In the genomic region with DNA sequence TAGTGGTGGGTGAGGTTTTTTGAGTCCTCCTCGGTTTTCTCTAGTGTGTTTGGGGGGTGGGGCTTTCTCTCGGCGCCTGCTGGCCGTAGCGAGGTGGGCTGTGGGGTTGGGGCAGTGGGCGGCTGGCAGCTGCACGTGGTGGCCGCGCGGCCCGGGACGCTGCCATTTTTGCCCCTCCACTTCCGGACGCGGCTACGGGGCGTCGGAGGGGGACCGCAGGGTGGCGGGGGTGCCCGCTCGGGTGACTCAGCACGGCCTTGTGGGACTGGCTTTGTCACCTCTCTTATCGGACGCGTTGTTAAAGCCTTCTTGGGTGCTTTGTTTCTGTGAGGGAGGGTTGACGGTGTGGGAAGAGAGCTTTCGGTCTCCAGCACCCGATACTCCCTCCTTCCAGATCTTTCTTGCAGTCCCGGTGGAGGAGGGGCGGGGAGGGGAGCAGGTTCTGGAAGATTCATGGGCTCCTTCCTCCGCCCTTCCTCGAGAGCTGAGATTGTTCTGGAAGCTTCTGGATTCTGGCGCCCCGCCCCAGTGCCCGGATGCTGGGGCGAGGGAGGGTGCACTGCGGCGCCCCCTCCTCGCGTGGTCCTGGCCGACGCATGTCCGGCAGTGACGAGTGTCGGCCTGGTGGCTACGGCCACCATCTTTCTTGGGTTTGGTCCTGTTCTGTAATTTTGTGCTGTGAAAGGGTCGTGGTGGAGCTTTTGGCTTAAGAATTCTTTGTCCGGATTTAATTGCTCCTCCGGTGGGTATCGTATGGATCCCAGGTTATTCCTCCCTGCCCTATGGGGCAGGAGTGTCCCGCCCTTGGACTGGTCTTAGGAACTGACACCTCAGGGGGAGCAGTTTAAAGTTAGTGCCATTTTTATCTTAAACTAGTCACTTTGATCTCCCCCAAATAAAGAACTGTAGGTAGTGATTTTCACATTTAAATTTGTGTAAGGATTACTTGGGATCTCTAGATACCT, we compare ENCODE assay signal across 1 cellular context.
TF ChIP-seq lines count a peak whose summit lies in the region.

No MANE protein-coding gene starts in this region.

TF ChIP-seq in HepG2, 621 proteins besides CTCF, POLR2A, EP300 and RAD21 (continued from another document and continues in another):
- no peak for TF ChIP-seq JDP2 (CRISPR knock-in tag; IDR thresholded peaks at IDR 0.05; ENCODE audit: borderline replicate concordance)
- no peak for TF ChIP-seq SMAD1 (CRISPR knock-in tag; IDR thresholded peaks at IDR 0.05; ENCODE audit: borderline replicate concordance, low read depth)
- no peak for TF ChIP-seq SMC3 (IDR thresholded peaks at IDR 0.05; ENCODE audit: low read length)
- no peak for TF ChIP-seq ZNF550 (CRISPR knock-in tag; IDR thresholded peaks at IDR 0.05; ENCODE audit: borderline replicate concordance)
- peak; percentile 44 for TF ChIP-seq PHF20 (CRISPR knock-in tag; IDR thresholded peaks at IDR 0.05)
- no peak; the same call in 1 of the 2 replicates for TF ChIP-seq SPEN (CRISPR knock-in tag; IDR thresholded peaks at IDR 0.05; ENCODE audit: low read depth)
- no peak for TF ChIP-seq HCFC1 (IDR thresholded peaks at IDR 0.05; ENCODE audit: low read depth, low read length)
- TF ChIP-seq ZNF580 (CRISPR knock-in tag; IDR thresholded peaks at IDR 0.05; ENCODE audit: borderline replicate concordance, low read depth): peak; percentile 55; the same call in 1 of the 2 replicates
- TF ChIP-seq RARA (CRISPR knock-in tag; IDR thresholded peaks at IDR 0.05): no peak
- no peak for TF ChIP-seq NBN (conservative IDR thresholded peaks at IDR 0.05)
- TF ChIP-seq, protein P1, sequence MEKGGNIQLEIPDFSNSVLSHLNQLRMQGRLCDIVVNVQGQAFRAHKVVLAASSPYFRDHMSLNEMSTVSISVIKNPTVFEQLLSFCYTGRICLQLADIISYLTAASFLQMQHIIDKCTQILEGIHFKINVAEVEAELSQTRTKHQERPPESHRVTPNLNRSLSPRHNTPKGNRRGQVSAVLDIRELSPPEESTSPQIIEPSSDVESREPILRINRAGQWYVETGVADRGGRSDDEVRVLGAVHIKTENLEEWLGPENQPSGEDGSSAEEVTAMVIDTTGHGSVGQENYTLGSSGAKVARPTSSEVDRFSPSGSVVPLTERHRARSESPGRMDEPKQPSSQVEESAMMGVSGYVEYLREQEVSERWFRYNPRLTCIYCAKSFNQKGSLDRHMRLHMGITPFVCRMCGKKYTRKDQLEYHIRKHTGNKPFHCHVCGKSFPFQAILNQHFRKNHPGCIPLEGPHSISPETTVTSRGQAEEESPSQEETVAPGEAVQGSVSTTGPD (CRISPR knock-in tag; IDR thresholded peaks at IDR 0.05): 0 out of 2 replicates have a peak, but pooled peaks have one; percentile 55
- TF ChIP-seq RFXANK (CRISPR knock-in tag; IDR thresholded peaks at IDR 0.05): no peak
- TF ChIP-seq, protein P2, sequence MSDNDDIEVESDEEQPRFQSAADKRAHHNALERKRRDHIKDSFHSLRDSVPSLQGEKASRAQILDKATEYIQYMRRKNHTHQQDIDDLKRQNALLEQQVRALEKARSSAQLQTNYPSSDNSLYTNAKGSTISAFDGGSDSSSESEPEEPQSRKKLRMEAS (IDR thresholded peaks at IDR 0.05): peak; percentile 97
- no peak for TF ChIP-seq KIAA2018 (CRISPR knock-in tag; IDR thresholded peaks at IDR 0.05; ENCODE audit: borderline replicate concordance)
- peak; percentile 35; the same call in 1 of the 2 replicates for TF ChIP-seq ZNF563 (CRISPR knock-in tag; IDR thresholded peaks at IDR 0.05)
- no peak for TF ChIP-seq FOXM1 (CRISPR knock-in tag; IDR thresholded peaks at IDR 0.05)
- TF ChIP-seq SALL2 (CRISPR knock-in tag; IDR thresholded peaks at IDR 0.05): no peak
- TF ChIP-seq TEAD2 (CRISPR knock-in tag; IDR thresholded peaks at IDR 0.05): no peak
- no peak for TF ChIP-seq LBX2 (CRISPR knock-in tag; IDR thresholded peaks at IDR 0.05; ENCODE audit: borderline replicate concordance)
- no peak for TF ChIP-seq ZNF33B (CRISPR knock-in tag; IDR thresholded peaks at IDR 0.05)
- TF ChIP-seq SOX13 (IDR thresholded peaks at IDR 0.05): no peak
- peak in 1 of 2 experiments; percentile 2; a peak in 1 of 4 replicates for TF ChIP-seq SOX13 (CRISPR knock-in tag; conservative IDR thresholded peaks at IDR 0.05 in 1 of 2, IDR thresholded peaks at IDR 0.05 in 1 of 2)
- no peak; the same call in 1 of the 2 replicates for TF ChIP-seq FOXO1 (CRISPR knock-in tag; IDR thresholded peaks at IDR 0.05)
- TF ChIP-seq MYNN (CRISPR knock-in tag; IDR thresholded peaks at IDR 0.05; ENCODE audit: low read depth): no peak
- TF ChIP-seq ZNF513 (CRISPR knock-in tag; conservative IDR thresholded peaks at IDR 0.05): no peak
- peak; percentile 45; the same call in 1 of the 2 replicates for TF ChIP-seq ZGPAT (CRISPR knock-in tag; IDR thresholded peaks at IDR 0.05)
- TF ChIP-seq NFYC (CRISPR knock-in tag; IDR thresholded peaks at IDR 0.05): 0 out of 2 replicates have a peak, but pooled peaks have one; percentile 24
- TF ChIP-seq PHF8 (CRISPR knock-in tag; IDR thresholded peaks at IDR 0.05): 0 out of 2 replicates have a peak, but pooled peaks have one; percentile 4
- no peak for TF ChIP-seq CBX2 (IDR thresholded peaks at IDR 0.05; ENCODE audit: low read depth, low read length)
- TF ChIP-seq CBX2 (CRISPR knock-in tag; IDR thresholded peaks at IDR 0.05; ENCODE audit: low read depth): no peak
- no peak; the same call in 1 of the 2 replicates for TF ChIP-seq ZNF607 (CRISPR knock-in tag; IDR thresholded peaks at IDR 0.05; ENCODE audit: borderline replicate concordance)
- no peak for TF ChIP-seq HNF4A (CRISPR knock-in tag; IDR thresholded peaks at IDR 0.05)
- no peak for TF ChIP-seq ZNF616 (CRISPR knock-in tag; IDR thresholded peaks at IDR 0.05; ENCODE audit: low read depth)
- TF ChIP-seq ZNF24 (IDR thresholded peaks at IDR 0.05): no peak
- 0 out of 2 replicates have a peak, but pooled peaks have one; percentile 41 for TF ChIP-seq ZFP41 (CRISPR knock-in tag; IDR thresholded peaks at IDR 0.05; ENCODE audit: borderline replicate concordance)
- TF ChIP-seq SOX6 (IDR thresholded peaks at IDR 0.05): no peak
- TF ChIP-seq SOX6 (CRISPR knock-in tag; IDR thresholded peaks at IDR 0.05): no peak; the same call in 1 of the 2 replicates
- no peak for TF ChIP-seq PCBP1 (IDR thresholded peaks at IDR 0.05; ENCODE audit: borderline replicate concordance, low read depth, low read length)
- TF ChIP-seq ZNF12 (CRISPR knock-in tag; IDR thresholded peaks at IDR 0.05): no peak
- TF ChIP-seq GATAD2A (CRISPR knock-in tag; IDR thresholded peaks at IDR 0.05): no peak
- TF ChIP-seq XBP1 (CRISPR knock-in tag; IDR thresholded peaks at IDR 0.05): no peak
- TF ChIP-seq, protein P3, sequence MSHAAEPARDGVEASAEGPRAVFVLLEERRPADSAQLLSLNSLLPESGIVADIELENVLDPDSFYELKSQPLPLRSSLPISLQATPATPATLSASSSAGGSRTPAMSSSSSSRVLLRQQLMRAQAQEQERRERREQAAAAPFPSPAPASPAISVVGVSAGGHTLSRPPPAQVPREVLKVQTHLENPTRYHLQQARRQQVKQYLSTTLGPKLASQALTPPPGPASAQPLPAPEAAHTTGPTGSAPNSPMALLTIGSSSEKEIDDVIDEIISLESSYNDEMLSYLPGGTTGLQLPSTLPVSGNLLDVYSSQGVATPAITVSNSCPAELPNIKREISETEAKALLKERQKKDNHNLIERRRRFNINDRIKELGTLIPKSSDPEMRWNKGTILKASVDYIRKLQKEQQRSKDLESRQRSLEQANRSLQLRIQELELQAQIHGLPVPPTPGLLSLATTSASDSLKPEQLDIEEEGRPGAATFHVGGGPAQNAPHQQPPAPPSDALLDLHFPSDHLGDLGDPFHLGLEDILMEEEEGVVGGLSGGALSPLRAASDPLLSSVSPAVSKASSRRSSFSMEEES (CRISPR knock-in tag; IDR thresholded peaks at IDR 0.05): no peak
- TF ChIP-seq SRSF9 (IDR thresholded peaks at IDR 0.05; ENCODE audit: borderline replicate concordance, insufficient read depth, low read depth, low read length, poor library complexity, severe bottlenecking): no peak
- TF ChIP-seq, protein P4, sequence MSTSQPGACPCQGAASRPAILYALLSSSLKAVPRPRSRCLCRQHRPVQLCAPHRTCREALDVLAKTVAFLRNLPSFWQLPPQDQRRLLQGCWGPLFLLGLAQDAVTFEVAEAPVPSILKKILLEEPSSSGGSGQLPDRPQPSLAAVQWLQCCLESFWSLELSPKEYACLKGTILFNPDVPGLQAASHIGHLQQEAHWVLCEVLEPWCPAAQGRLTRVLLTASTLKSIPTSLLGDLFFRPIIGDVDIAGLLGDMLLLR (CRISPR knock-in tag; IDR thresholded peaks at IDR 0.05): peak; percentile 37; the same call in 1 of the 2 replicates
- TF ChIP-seq KLF13 (CRISPR knock-in tag; IDR thresholded peaks at IDR 0.05): no peak
